In the genomic region with DNA sequence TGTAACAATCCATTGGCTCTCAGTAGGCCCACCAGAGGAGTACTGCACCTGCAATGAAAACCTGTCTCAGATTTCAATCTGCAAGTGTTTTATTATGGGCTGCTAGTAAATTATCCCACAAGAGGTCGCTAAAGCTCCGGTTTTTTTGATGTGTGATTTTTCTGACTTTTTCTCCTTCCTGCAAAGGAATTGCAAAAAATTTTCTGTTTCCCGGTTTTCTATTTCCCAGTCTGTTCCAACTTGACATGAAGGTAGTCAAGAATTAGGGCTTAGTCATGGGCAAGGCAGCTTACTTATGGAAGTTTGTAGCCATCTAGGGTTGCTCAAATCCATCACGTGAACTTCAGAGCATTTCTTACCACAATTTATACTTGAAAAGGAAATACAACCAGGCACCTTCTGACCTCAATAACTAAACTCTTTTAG, we compare ENCODE assay signal across 8 cellular contexts. TPM values are rescaled to one million over a fixed set of nuclear protein-coding genes. Genes with fewer than 3 reads are reported as not detected.
DNase-seq lines count a peak whose midpoint lies in the region; ATAC-seq and TF ChIP-seq lines count a peak whose summit lies in the region.

No MANE protein-coding gene starts in this region.

- H3F3A ChIP-seq in OCI-LY1 (ENCODE audit: insufficient read depth, low read length) = no peaks in the 10 kb centered on the region

- DNase-seq in activated CD4-positive, alpha-beta T cell treated with anti-CD3 and anti-CD28 coated beads for 36 hours = peak; percentile 8
- DNase-seq in activated CD4-positive, alpha-beta T cell treated with anti-CD3 and anti-CD28 coated beads for 1 hour = no peak
- DNase-seq in HL-60 (ENCODE audit: low read depth in 1 of 2, low spot score in 1 of 2) (no peak), cerebellum (ENCODE audit: low spot score) (peak; percentile 22), medulla oblongata (ENCODE audit: extremely low spot score) (peak; percentile 66)

- H2AFZ ChIP-seq in OCI-LY1 (ENCODE audit: low read length) = no peak overlapping the region

- H3K79me2 ChIP-seq in OCI-LY1 (ENCODE audit: insufficient read depth, low read length) = no peaks in the 10 kb centered on the region

- no peaks in the 10 kb centered on the region for H3K9me3 ChIP-seq in OCI-LY1 (ENCODE audit: low read length)

- no peak overlapping the region for H3K4me3 Mint-ChIP-seq in activated CD4-positive, alpha-beta T cell treated with anti-CD3 and anti-CD28 coated beads for 36 hours

- TF ChIP-seq CTCF in HL-60 (IDR thresholded peaks at IDR 0.05; ENCODE audit: insufficient read depth, low read length) (peak; percentile 53), OCI-LY1 (IDR thresholded peaks at IDR 0.05; ENCODE audit: low read length) (peak; percentile 76)

- no peak overlapping the region for H3K4me3 ChIP-seq in HL-60 (replicated peaks; ENCODE audit: insufficient read depth, low read length)
- no peak overlapping the region for H3K4me3 ChIP-seq in OCI-LY1 (ENCODE audit: low read depth, low read length, poor library complexity, severe bottlenecking)

- H3K4me1 Mint-ChIP-seq in activated CD4-positive, alpha-beta T cell treated with anti-CD3 and anti-CD28 coated beads for 36 hours = peaks cover 27% of the 10 kb centered on the region

- intact Hi-C loops in activated CD4-positive, alpha-beta T cell treated with anti-CD3 and anti-CD28 coated beads for 36 hours (cut with DNase I, micrococcal nuclease) = loop anchor here (1.0 to 10.0 kb wide), 13 partner anchors 41 to 781 kb away; partner anchors contain the start of gene PDE7B (in 1 of the 2)

- H3K4me1 ChIP-seq in OCI-LY1 (ENCODE audit: insufficient read depth, low read length, severe bottlenecking) = no peaks in the 10 kb centered on the region

- POLR2A ChIA-PET in activated CD4-positive, alpha-beta T cell treated with anti-CD3 and anti-CD28 coated beads for 36 hours (lab: Charles Lee) = no interaction called here

- peaks cover 3% of the 10 kb centered on the region for H3K27me3 Mint-ChIP-seq in activated CD4-positive, alpha-beta T cell treated with anti-CD3 and anti-CD28 coated beads for 36 hours

- H3K27ac Mint-ChIP-seq in activated CD4-positive, alpha-beta T cell treated with anti-CD3 and anti-CD28 coated beads for 36 hours = no peak overlapping the region

- CTCF ChIA-PET in activated CD4-positive, alpha-beta T cell treated with anti-CD3 and anti-CD28 coated beads for 36 hours (lab: Charles Lee) = interaction anchor here (0.6 to 4.6 kb wide), 40 partner anchors 10 to 714 kb away, joined by 3 to 35 read pairs (median 4); no protein-coding TSS in a partner anchor

- H3K36me3 Mint-ChIP-seq in activated CD4-positive, alpha-beta T cell treated with anti-CD3 and anti-CD28 coated beads for 36 hours (ENCODE audit: low read depth) = peaks cover 1% of the 10 kb centered on the region

- H3K27me3 ChIP-seq in HL-60 (ENCODE audit: insufficient read depth, poor library complexity, severe bottlenecking) (no peaks in the 10 kb centered on the region), OCI-LY1 (ENCODE audit: insufficient read depth, low read length) (no peaks in the 10 kb centered on the region)

- no peak overlapping the region for H3K9ac ChIP-seq in OCI-LY1 (ENCODE audit: low read length)

- H3K36me3 ChIP-seq in OCI-LY1 (ENCODE audit: insufficient read depth, low read length) = no peaks in the 10 kb centered on the region

- H3K4me2 ChIP-seq in OCI-LY1 (ENCODE audit: low read length) = no peak overlapping the region

- H4K20me1 ChIP-seq in OCI-LY1 (ENCODE audit: insufficient read depth, low read length) = no peaks in the 10 kb centered on the region

- H3K27ac ChIP-seq in HL-60 (replicated peaks) (no peak overlapping the region), OCI-LY1 (ENCODE audit: low read depth, low read length, poor library complexity, severe bottlenecking) (no peak overlapping the region)

- no peaks in the 10 kb centered on the region for H3K9me2 ChIP-seq in OCI-LY1 (ENCODE audit: low read depth, low read length)

- peaks cover 4% of the 10 kb centered on the region for H3K9me3 Mint-ChIP-seq in activated CD4-positive, alpha-beta T cell treated with anti-CD3 and anti-CD28 coated beads for 36 hours (ENCODE audit: low read depth)

- no peak for ATAC-seq in activated CD4-positive, alpha-beta T cell treated with anti-CD3 and anti-CD28 coated beads for 36 hours
- ATAC-seq in HG02870 (IDR thresholded peaks at IDR 0.05; ENCODE audit: unreplicated experiment) = no peak
- ATAC-seq in HG03442 (IDR thresholded peaks at IDR 0.05; ENCODE audit: unreplicated experiment) = no peak

RNA-seq across cellular contexts. Expression of gene AHI1, which starts 38.5 kb away (rescaled TPM):
- total RNA-seq in activated CD4-positive, alpha-beta T cell treated with anti-CD3 and anti-CD28 coated beads for 36 hours = 10 to 100 TPM; 35.6 to 36.0 TPM
- 54.0 TPM for total RNA-seq in cerebellum

Comparison
In these comparisons a context has a peak if more than half of its experiments do, and no peak if none do; other contexts are left out.
1. DNase-seq: peak in activated CD4-positive, alpha-beta T cell treated with anti-CD3 and anti-CD28 coated beads for 36 hours (single experiment), cerebellum (single experiment) and medulla oblongata (single experiment); none in activated CD4-positive, alpha-beta T cell treated with anti-CD3 and anti-CD28 coated beads for 1 hour (single experiment) and HL-60 (0 of 2).